ENCODE assay signal across 11 cellular contexts in the genomic region with DNA sequence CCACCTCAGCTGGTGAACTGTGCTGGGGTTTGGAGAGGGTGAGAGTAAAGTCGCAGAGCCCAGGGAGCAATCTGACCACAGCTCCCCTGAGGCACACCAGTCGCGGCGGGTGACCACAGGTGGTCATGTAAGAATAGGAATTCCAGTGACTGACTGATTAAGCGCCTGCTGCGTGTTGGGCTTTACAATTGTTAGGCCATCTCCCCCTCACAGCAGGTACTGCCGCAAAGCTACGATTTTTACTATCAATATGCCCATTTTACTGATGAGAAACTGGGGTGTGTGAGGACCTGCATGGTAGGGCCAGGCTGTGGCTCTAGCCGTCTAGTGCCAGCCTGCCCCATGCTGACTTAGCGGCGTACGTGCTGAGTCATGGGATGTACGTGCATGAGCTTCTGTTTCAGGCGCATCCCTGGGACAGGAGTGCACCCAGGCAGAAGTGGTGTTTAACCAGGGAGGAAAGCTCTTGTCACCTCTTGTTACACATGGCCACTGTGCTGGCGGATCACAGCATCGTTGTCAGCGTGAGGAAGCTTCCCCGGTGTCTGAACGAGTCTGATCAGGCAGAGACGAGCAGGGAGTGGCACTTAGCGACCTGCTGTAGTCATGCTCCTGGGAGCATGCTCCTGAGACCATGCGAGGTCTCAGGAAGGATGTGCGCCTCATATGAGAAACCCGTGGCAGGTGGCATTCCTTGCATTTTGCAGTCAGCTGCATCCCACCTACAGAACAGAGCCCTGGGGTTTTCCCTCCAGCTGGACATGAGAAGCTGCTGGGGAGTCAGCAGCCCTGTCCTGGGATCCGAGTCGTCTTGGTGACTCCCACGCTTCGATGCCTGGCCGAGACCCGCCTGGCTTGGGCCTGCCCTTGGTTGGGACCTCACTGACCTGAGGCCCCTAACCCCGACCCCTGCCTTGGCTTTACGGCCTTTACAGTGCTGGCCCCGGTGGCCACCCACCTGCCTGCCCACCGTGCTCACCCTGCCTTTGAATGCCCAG.
DNase-seq lines count a peak whose midpoint lies in the region; ATAC-seq, FAIRE-seq and TF ChIP-seq lines count a peak whose summit lies in the region.
"Had no signal": no experiment of that assay in that cellular context is flagged by ENCODE, and none has a peak within 500 bp of the region (broad histone marks: within the 10 kb centered on the region; RNA-seq: fewer than 3 reads in every experiment).

No MANE protein-coding gene starts in this region.

- H4K20me1 ChIP-seq in keratinocyte (ENCODE audit: control insufficient read depth, extremely low read depth, insufficient read depth, low read length): no peaks in the 10 kb centered on the region

- TF ChIP-seq CTCF in HFFc6 (IDR thresholded peaks at IDR 0.05) (no peak), keratinocyte (optimal IDR thresholded peaks at IDR 0.05 in 1 of 3, IDR thresholded peaks at IDR 0.05 in 1 of 3, conservative IDR thresholded peaks at IDR 0.05 in 1 of 3; ENCODE audit: extremely low read depth in 1 of 3, insufficient read depth in 2 of 3, low read length in 3 of 3) (no peak)

- peaks cover 4% of the 10 kb centered on the region; the same call in 1 of the 2 replicates for H3K36me3 ChIP-seq in ACC112 (ENCODE audit: insufficient read depth, low read length)
- H3K36me3 ChIP-seq in keratinocyte (ENCODE audit: control insufficient read depth in 2 of 2, extremely low read depth in 1 of 2, insufficient read depth in 2 of 2, low read length in 2 of 2): peaks cover 3 to 9% of the 10 kb centered on the region in 2 experiments

- H3K4me3 Mint-ChIP-seq in HFFc6: no peak overlapping the region
- no peak overlapping the region for H3K4me3 Mint-ChIP-seq in activated T-helper 17 cell treated with anti-CD3 and anti-CD28 coated beads, Interleukin-2, amount 50 U/mL, for 72 hours

- no peaks in the 10 kb centered on the region for H3K9me3 ChIP-seq in keratinocyte (ENCODE audit: control insufficient read depth, low read depth, low read length)
- H3K9me3 ChIP-seq: mucosa of descending colon, Peyer's patch had no signal

- H2AFZ ChIP-seq in ACC112 (ENCODE audit: low read length, unreplicated experiment): no peak overlapping the region
- peak overlapping the region; percentile 54 for H2AFZ ChIP-seq in keratinocyte (ENCODE audit: control insufficient read depth, low read length)

- H3K4me3 ChIP-seq in ACC112 (ENCODE audit: low read depth, low read length) (no peak overlapping the region), keratinocyte (ENCODE audit: control insufficient read depth in 2 of 3, extremely low read depth in 1 of 3, insufficient read depth in 2 of 3, low read depth in 1 of 3, low read length in 3 of 3) (no peak overlapping the region)
- H3K4me3 ChIP-seq: mucosa of descending colon, Peyer's patch had no signal

- H3K4me2 ChIP-seq in keratinocyte (ENCODE audit: control insufficient read depth, extremely low read depth, insufficient read depth, low read depth, low read length): peak overlapping the region; percentile 63

- H3K9me1 ChIP-seq in keratinocyte (ENCODE audit: control insufficient read depth, extremely low read depth, insufficient read depth, low read length): no peaks in the 10 kb centered on the region

- ATAC-seq in activated T-helper 17 cell treated with anti-CD3 and anti-CD28 coated beads, Interleukin-2, amount 50 U/mL, for 72 hours (replicated peaks): no peak
- no peak for ATAC-seq in HG02840 (IDR thresholded peaks at IDR 0.05; ENCODE audit: low FRiP score, unreplicated experiment)
- no peak for ATAC-seq in HG02885 (IDR thresholded peaks at IDR 0.05; ENCODE audit: poor library complexity, unreplicated experiment)

- peak overlapping the region; percentile 84 for H3K27ac ChIP-seq in ACC112 (ENCODE audit: low read depth, low read length)
- H3K27ac ChIP-seq in keratinocyte (ENCODE audit: control insufficient read depth, insufficient read depth, low read length): peak overlapping the region; percentile 96
- H3K27ac ChIP-seq: Peyer's patch had no signal

- H3K27me3 ChIP-seq in ACC112 (ENCODE audit: insufficient read depth, low read length) (no peaks in the 10 kb centered on the region), keratinocyte (ENCODE audit: control insufficient read depth, extremely low read depth, insufficient read depth, low read length) (no peaks in the 10 kb centered on the region)
- H3K27me3 ChIP-seq: Peyer's patch had no signal

- peak; percentile 95 for FAIRE-seq in keratinocyte (lab: Jason Lieb, UNC)
- FAIRE-seq: endometrium had no signal

- H3K4me1 Mint-ChIP-seq in HFFc6 (ENCODE audit: low read depth): peaks cover 33% of the 10 kb centered on the region
- H3K4me1 Mint-ChIP-seq in activated T-helper 17 cell treated with anti-CD3 and anti-CD28 coated beads, Interleukin-2, amount 50 U/mL, for 72 hours: peaks cover 14% of the 10 kb centered on the region

- DNase-seq in HFFc6 (no peak), keratinocyte (ENCODE audit: low read depth, low spot score) (peak; percentile 26), hypothalamus (lab: John Stamatoyannopoulos, UW) (no peak), AML-193 (lab: John Stamatoyannopoulos, UW) (no peak)
- DNase-seq: mucosa of descending colon had no signal

- peaks cover 23% of the 10 kb centered on the region for H3K36me3 Mint-ChIP-seq in HFFc6 (ENCODE audit: low read depth)
- H3K36me3 Mint-ChIP-seq in activated T-helper 17 cell treated with anti-CD3 and anti-CD28 coated beads, Interleukin-2, amount 50 U/mL, for 72 hours (ENCODE audit: low read depth): peaks cover 10% of the 10 kb centered on the region

- peak overlapping the region; percentile 82 for H3K9ac ChIP-seq in keratinocyte (ENCODE audit: control insufficient read depth, extremely low read depth, insufficient read depth, low read length)

- H3K4me1 ChIP-seq in ACC112 (ENCODE audit: control insufficient read depth, insufficient read depth, low read length, unreplicated experiment): peaks cover 23% of the 10 kb centered on the region
- peaks cover 32% of the 10 kb centered on the region for H3K4me1 ChIP-seq in keratinocyte (ENCODE audit: control insufficient read depth, extremely low read depth, insufficient read depth, low read length)

- H3K27ac Mint-ChIP-seq in HFFc6: peak overlapping the region; percentile 90
- H3K27ac Mint-ChIP-seq in activated T-helper 17 cell treated with anti-CD3 and anti-CD28 coated beads, Interleukin-2, amount 50 U/mL, for 72 hours: peak overlapping the region; percentile 70

- no peaks in the 10 kb centered on the region; the same call in 1 of the 2 replicates for H3K9me3 Mint-ChIP-seq in HFFc6
- no peaks in the 10 kb centered on the region for H3K9me3 Mint-ChIP-seq in activated T-helper 17 cell treated with anti-CD3 and anti-CD28 coated beads, Interleukin-2, amount 50 U/mL, for 72 hours

- no peaks in the 10 kb centered on the region for H3K79me2 ChIP-seq in ACC112 (ENCODE audit: control insufficient read depth, insufficient read depth, low read length, unreplicated experiment)
- no peaks in the 10 kb centered on the region for H3K79me2 ChIP-seq in keratinocyte (ENCODE audit: control insufficient read depth, insufficient read depth, low read length)

- peaks cover 6% of the 10 kb centered on the region for H3K27me3 Mint-ChIP-seq in HFFc6 (ENCODE audit: insufficient read depth)
- H3K27me3 Mint-ChIP-seq in activated T-helper 17 cell treated with anti-CD3 and anti-CD28 coated beads, Interleukin-2, amount 50 U/mL, for 72 hours: no peaks in the 10 kb centered on the region

- dilution Hi-C loops in keratinocyte (cut with MboI; ENCODE audit: extremely low pct_ligation_motif_present, low sequenced_read_pairs): no loop called here
